ENCODE assay signal across 20 cellular contexts in genomic region chr2:56217106-56217505, GRCh38. TPM values are rescaled to one million over a fixed set of nuclear protein-coding genes. Genes with fewer than 3 reads are reported as not detected.
DNase-seq lines count a peak whose midpoint lies in the region; ATAC-seq and TF ChIP-seq lines count a peak whose summit lies in the region.
"Had no signal": no experiment of that assay in that cellular context is flagged by ENCODE, and none has a peak within 500 bp of the region (broad histone marks: within the 10 kb centered on the region; RNA-seq: fewer than 3 reads in every experiment).

No MANE protein-coding gene starts in this region.

- H3K18ac ChIP-seq in H9 (ENCODE audit: insufficient read length, low read depth, low read length), result no peak overlapping the region

- H3K79me2 ChIP-seq in H9 (ENCODE audit: insufficient read depth, low read length), result no peaks in the 10 kb centered on the region

- intact Hi-C loops in lower lobe of right lung (cut with DNase I), result no loop called here
- intact Hi-C loops in adrenal gland (cut with DNase I), result no loop called here

- no peaks in the 10 kb centered on the region for H3K36me3 Mint-ChIP-seq in H9 (ENCODE audit: insufficient read depth in 1 of 3, low read depth in 3 of 3)
- H3K36me3 Mint-ChIP-seq: CD8-positive, alpha-beta T cell; T-cell had no signal

- H3K56ac ChIP-seq in H9 (ENCODE audit: insufficient read length, low read depth, low read length), result no peak overlapping the region

- H3K27ac ChIP-seq in H9 (ENCODE audit: insufficient read length, low read depth, low read length), result no peak overlapping the region
- no peak overlapping the region for H3K27ac ChIP-seq in RWPE2 (ENCODE audit: poor library complexity, severe bottlenecking)
- no peak overlapping the region for H3K27ac ChIP-seq in iPS DF 6.9 (ENCODE audit: low read length)
- no peak overlapping the region for H3K27ac ChIP-seq in lower lobe of right lung
- H3K27ac ChIP-seq in adrenal gland, result no peak overlapping the region
- H3K27ac ChIP-seq in right atrium auricular region, result no peak overlapping the region
- H3K27ac ChIP-seq: BLaER1, GM23248 had no signal

- H3K4me3 ChIP-seq in RWPE2 (ENCODE audit: severe bottlenecking) (no peak overlapping the region), iPS DF 6.9 (ENCODE audit: low read length) (no peak overlapping the region), lower lobe of right lung (no peak overlapping the region), adrenal gland (no peak overlapping the region), right atrium auricular region (no peak overlapping the region)
- H3K4me3 ChIP-seq: BLaER1, GM23248, K562 had no signal

- no peak overlapping the region for H3K14ac ChIP-seq in H9 (ENCODE audit: insufficient read depth, low read length)

- H3K23me2 ChIP-seq in H9 (ENCODE audit: insufficient read length, low read depth, low read length, poor library complexity, severe bottlenecking), result no peaks in the 10 kb centered on the region

- H3K9ac ChIP-seq in H9 (ENCODE audit: extremely low read depth, insufficient read length, low read length), result no peak overlapping the region
- H3K9ac ChIP-seq: BLaER1, GM23248 had no signal

- peaks cover 0 to 5% of the 10 kb centered on the region in 2 experiments; a peak in 1 of 4 replicates for H3K4me1 Mint-ChIP-seq in H9
- H3K4me1 Mint-ChIP-seq: T-cell had no signal

- H2AFZ ChIP-seq in H9 (ENCODE audit: low read length), result no peak overlapping the region
- H2AFZ ChIP-seq: GM23248 had no signal

- no peak overlapping the region for H3K4me3 Mint-ChIP-seq in H9
- H3K4me3 Mint-ChIP-seq: CD8-positive, alpha-beta T cell; T-cell had no signal

- H2BK20ac ChIP-seq in H9 (ENCODE audit: low read depth, low read length, poor library complexity, severe bottlenecking), result no peak overlapping the region

- ATAC-seq in RWPE2 (ENCODE audit: low read depth), result no peak
- ATAC-seq in lower lobe of right lung, result no peak
- no peak for ATAC-seq in omental fat pad (ENCODE audit: low FRiP score)
- ATAC-seq: CD8-positive, alpha-beta T cell; K562; T-cell had no signal

- H3K27me3 Mint-ChIP-seq in H9 (ENCODE audit: low read depth), result peaks cover 15% of the 10 kb centered on the region
- H3K27me3 Mint-ChIP-seq: T-cell had no signal

- no peaks in the 10 kb centered on the region for H3K9me3 ChIP-seq in H9 (ENCODE audit: control insufficient read depth, low read depth, low read length)
- H3K9me3 ChIP-seq in RWPE2 (ENCODE audit: severe bottlenecking), result peaks cover 2% of the 10 kb centered on the region
- H3K9me3 ChIP-seq in iPS DF 6.9 (ENCODE audit: control insufficient read depth, insufficient read depth, low read length), result no peaks in the 10 kb centered on the region
- no peaks in the 10 kb centered on the region for H3K9me3 ChIP-seq in lower lobe of right lung
- no peaks in the 10 kb centered on the region for H3K9me3 ChIP-seq in adrenal gland (replicated peaks in 1 of 3)
- H3K9me3 ChIP-seq in right atrium auricular region, result no peaks in the 10 kb centered on the region
- H3K9me3 ChIP-seq: BLaER1 had no signal

- no peaks in the 10 kb centered on the region for H3K4me1 ChIP-seq in H9 (ENCODE audit: insufficient read depth, low read length)
- H3K4me1 ChIP-seq in RWPE2 (ENCODE audit: insufficient read depth, poor library complexity, severe bottlenecking), result no peaks in the 10 kb centered on the region
- no peaks in the 10 kb centered on the region for H3K4me1 ChIP-seq in iPS DF 6.9 (ENCODE audit: control insufficient read depth, insufficient read depth, low read length)
- no peaks in the 10 kb centered on the region for H3K4me1 ChIP-seq in lower lobe of right lung
- no peaks in the 10 kb centered on the region for H3K4me1 ChIP-seq in adrenal gland (replicated peaks in 1 of 2)
- no peaks in the 10 kb centered on the region for H3K4me1 ChIP-seq in right atrium auricular region
- H3K4me1 ChIP-seq: BLaER1 had no signal

- peaks cover 3 to 5% of the 10 kb centered on the region in 2 experiments; a peak in 1 of 5 replicates for H3K9me3 Mint-ChIP-seq in H9

- no peak overlapping the region for H3K23ac ChIP-seq in H9 (ENCODE audit: insufficient read length, low read depth, low read length)

- H3T11ph ChIP-seq in H9 (ENCODE audit: low read length), result no peak overlapping the region

- no peaks in the 10 kb centered on the region for H3K79me1 ChIP-seq in H9 (ENCODE audit: insufficient read depth, low read depth, low read length, poor library complexity, severe bottlenecking)

- no peak overlapping the region for H3K4me2 ChIP-seq in H9 (ENCODE audit: insufficient read depth, insufficient read length, low read length)
- H3K4me2 ChIP-seq: BLaER1 had no signal

- peak; percentile 8 for DNase-seq in ELR (ENCODE audit: low read depth)
- DNase-seq in H9, result peak; percentile 36
- DNase-seq in RWPE2 (ENCODE audit: low spot score), result no peak
- DNase-seq in iPS DF 6.9 (ENCODE audit: low read depth, low spot score), result peak; percentile 4
- no peak for DNase-seq in lower lobe of right lung
- DNase-seq in adrenal gland, result no peak
- DNase-seq in omental fat pad (ENCODE audit: low spot score), result no peak
- DNase-seq in right atrium auricular region (ENCODE audit: low spot score), result no peak
- DNase-seq: CD8-positive, alpha-beta T cell; DMS79 treated with DMSO at 0.1 percent for 48 hours; GM23248; NCI-H1417; NCI-H187 treated with DMSO at 0.1 percent for 48 hours; NCI-H345; NCI-H524 treated with DMSO at 0.1 percent for 48 hours; Right ventricle myocardium superior; T-cell had no signal

- H2BK12ac ChIP-seq in H9 (ENCODE audit: insufficient read length, low read depth, low read length), result no peak overlapping the region

- no peaks in the 10 kb centered on the region for H4K20me1 ChIP-seq in H9 (ENCODE audit: control insufficient read depth, insufficient read depth, insufficient read length)
- H4K20me1 ChIP-seq: BLaER1 had no signal

- no peaks in the 10 kb centered on the region for H3K27me3 ChIP-seq in H9 (ENCODE audit: insufficient read depth, low read length)
- peaks cover 7% of the 10 kb centered on the region for H3K27me3 ChIP-seq in RWPE2 (ENCODE audit: insufficient read depth, poor library complexity, severe bottlenecking)
- H3K27me3 ChIP-seq in iPS DF 6.9 (ENCODE audit: control insufficient read depth, insufficient read depth, low read length), result no peaks in the 10 kb centered on the region; the same call in 1 of the 2 replicates
- no peaks in the 10 kb centered on the region for H3K27me3 ChIP-seq in lower lobe of right lung (ENCODE audit: low read depth)
- H3K27me3 ChIP-seq in adrenal gland, result no peaks in the 10 kb centered on the region
- H3K27me3 ChIP-seq in right atrium auricular region, result no peaks in the 10 kb centered on the region
- H3K27me3 ChIP-seq: BLaER1 had no signal

- H2BK15ac ChIP-seq in H9 (ENCODE audit: low read depth, low read length), result no peak overlapping the region

- H4K8ac ChIP-seq in H9 (replicated peaks; ENCODE audit: insufficient read length, low read depth, low read length), result no peak overlapping the region

- no peak for TF ChIP-seq POLR2A in adrenal gland (IDR thresholded peaks at IDR 0.05)

- H2AK5ac ChIP-seq in H9 (ENCODE audit: insufficient read length, low read length), result no peak overlapping the region

- H3K27ac Mint-ChIP-seq in H9, result no peak overlapping the region; a peak in 2 of 7 replicates
- H3K27ac Mint-ChIP-seq: CD8-positive, alpha-beta T cell; T-cell had no signal

- H3K4ac ChIP-seq in H9 (ENCODE audit: low read depth, low read length), result no peak overlapping the region

- no peak overlapping the region for H4K91ac ChIP-seq in H9 (ENCODE audit: insufficient read length, low read depth, low read length)

- H2BK5ac ChIP-seq in H9 (ENCODE audit: insufficient read length, low read length), result no peak overlapping the region

- no peak overlapping the region for H2BK120ac ChIP-seq in H9 (ENCODE audit: low read depth, low read length, poor library complexity, severe bottlenecking)

- H4K5ac ChIP-seq in H9 (ENCODE audit: insufficient read length, low read depth, low read length), result no peak overlapping the region

- H3K36me3 ChIP-seq in RWPE2 (ENCODE audit: low read depth) (no peaks in the 10 kb centered on the region), iPS DF 6.9 (ENCODE audit: control insufficient read depth, insufficient read depth, low read length) (no peaks in the 10 kb centered on the region), lower lobe of right lung (no peaks in the 10 kb centered on the region), adrenal gland (replicated peaks in 1 of 2) (no peaks in the 10 kb centered on the region), right atrium auricular region (no peaks in the 10 kb centered on the region)
- H3K36me3 ChIP-seq: BLaER1 had no signal

- TF ChIP-seq CTCF in H9 (conservative IDR thresholded peaks at IDR 0.05) (peak; percentile 55), RWPE2 (IDR thresholded peaks at IDR 0.05; ENCODE audit: poor library complexity, severe bottlenecking) (peak; percentile 8), lower lobe of right lung (IDR thresholded peaks at IDR 0.05) (no peak), adrenal gland (IDR thresholded peaks at IDR 0.05) (no peak), omental fat pad (IDR thresholded peaks at IDR 0.05) (no peak), right atrium auricular region (IDR thresholded peaks at IDR 0.05) (no peak)

- no CpG with 5 or more reads among the region's 1 CpG for WGBS in H9 (ENCODE audit: extremely low coverage, insufficient read length, low lambda C conversion rate)
- no CpG with 5 or more reads among the region's 1 CpG for WGBS in iPS DF 6.9 (ENCODE audit: insufficient coverage, insufficient read length)
- 70 to 84% (median 80%) methylated on average over 1 of the region's 1 CpG for WGBS in adrenal gland, 4 donors

RNA-seq across cellular contexts. Expression of gene CCDC85A, which starts 33.3 kb away (rescaled TPM):
- total RNA-seq in H9 (2021) (0.17 TPM in 1 of 2 replicates, not detected in the other), lower lobe of right lung (17.0 TPM), adrenal gland (1 to 10 TPM in 1 of 8 donors, under 1 TPM in 6, not detected in 1; 0.46 to 1.1 (median 0.83) TPM), omental fat pad (10 to 100 TPM in 2 of 4 donors, 1 to 10 TPM in 2; 4.5 to 46.0 (median 9.1) TPM), right atrium auricular region (1 to 10 TPM; 2.4 to 5.0 TPM)
- under 1 TPM; 0.13 to 0.32 (median 0.18) TPM for polyA plus RNA-seq in adrenal gland
- total RNA-seq: CD8-positive, alpha-beta T cell; OCI-LY7; T-cell had no signal

Comparison
In these comparisons a context has a peak if more than half of its experiments do, and no peak if none do; other contexts are left out.
1. DNase-seq: peak in ELR (single experiment), H9 (single experiment) and iPS DF 6.9 (single experiment); none in RWPE2 (single experiment), lower lobe of right lung (single experiment), adrenal gland (0 of 7), omental fat pad (single experiment) and right atrium auricular region (single experiment).
2. CTCF ChIP-seq: peak in H9 (single experiment) and RWPE2 (single experiment); none in lower lobe of right lung (single experiment), adrenal gland (0 of 6), omental fat pad (0 of 3) and right atrium auricular region (0 of 2).